19 cellular contexts compared by ENCODE assay signal in genomic region chr2:24153478-24153877, GRCh38. TPM values are rescaled to one million over a fixed set of nuclear protein-coding genes. Genes with fewer than 3 reads are reported as not detected.
DNase-seq lines count a peak whose midpoint lies in the region; ATAC-seq, FAIRE-seq and TF ChIP-seq lines count a peak whose summit lies in the region.
"Had no signal": no experiment of that assay in that cellular context is flagged by ENCODE, and none has a peak within 500 bp of the region (broad histone marks: within the 10 kb centered on the region; RNA-seq: fewer than 3 reads in every experiment).

No MANE protein-coding gene starts in this region.

- H3K4me3 ChIP-seq in HepG2 (replicated peaks in 1 of 3; ENCODE audit: insufficient read depth in 1 of 3, low read depth in 2 of 3, low read length in 3 of 3) (no peak overlapping the region), heart right ventricle (no peak overlapping the region)

- 33% methylated on average over 4 of the region's 4 CpGs for WGBS in HepG2 (ENCODE audit: low lambda C conversion rate)
- WGBS in heart right ventricle, 2 donors: 89 to 96% methylated on average over 4 of the region's 4 CpGs

- H4K20me1 ChIP-seq in HepG2 (ENCODE audit: insufficient read depth, low read length): no peaks in the 10 kb centered on the region

- H3K4me1 ChIP-seq in HepG2 (ENCODE audit: insufficient read depth, low read length): peaks cover 41% of the 10 kb centered on the region
- no peaks in the 10 kb centered on the region for H3K4me1 ChIP-seq in heart right ventricle

- H3K27me3 ChIP-seq in HepG2 (ENCODE audit: control insufficient read depth in 1 of 2, insufficient read depth in 2 of 2, low read length in 2 of 2) (no peaks in the 10 kb centered on the region), heart right ventricle (no peaks in the 10 kb centered on the region)

- in situ Hi-C loops in HepG2 (cut with HindIII; ENCODE audit: extremely low pct_ligation_motif_present, low pct_unique_long_range_greater_than_20kb): no loop called here

- peak overlapping the region; percentile 55; the same call in 1 of the 2 replicates for H3K4me2 ChIP-seq in HepG2 (ENCODE audit: low read depth, low read length)
- H3K4me2 ChIP-seq: KMS-11 had no signal

- ATAC-seq in HepG2: peak; percentile 52
- ATAC-seq in heart right ventricle: no peak
- no peak for ATAC-seq in GM21717 (IDR thresholded peaks at IDR 0.05; ENCODE audit: unreplicated experiment)
- ATAC-seq: HCT116 had no signal

- DNase-seq in NCI-H82 (lab: John Stamatoyannopoulos, UW) (peak; percentile 14), NCI-H82 treated with DMSO at 0.1 percent for 48 hours (lab: John Stamatoyannopoulos, UW; ENCODE audit: unreplicated experiment) (no peak), cerebellar cortex (ENCODE audit: low spot score) (peak; percentile 6), HepG2 (ENCODE audit: low spot score) (no peak), heart right ventricle (no peak), glomerular visceral epithelial cell (ENCODE audit: extremely low spot score) (no peak), NCI-H446 (lab: John Stamatoyannopoulos, UW) (no peak)
- DNase-seq: 8988T; Caco-2; CD4-positive, alpha-beta T cell; GDM1; GOT3; H7; HFFc6 had no signal

- TF ChIP-seq CTCF in HepG2 (CRISPR knock-in tag; IDR thresholded peaks at IDR 0.05) (no peak), heart right ventricle (IDR thresholded peaks at IDR 0.05) (no peak)

- H3K9me3 ChIP-seq in HepG2 (ENCODE audit: low read length) (no peaks in the 10 kb centered on the region), heart right ventricle (peaks cover 0 to 2% (median 0%) of the 10 kb centered on the region in 11 donors)

- no peak for TF ChIP-seq POLR2A in HepG2 (IDR thresholded peaks at IDR 0.05; ENCODE audit: insufficient read depth in 1 of 2, low read depth in 2 of 2, low read length in 2 of 2)

- BruUV-seq in HepG2 (replicated peaks; lab: Mats Ljungman, UMichigan): no TSS peak

- no peak overlapping the region for H2AFZ ChIP-seq in HepG2 (ENCODE audit: low read length)

- H3K9ac ChIP-seq in HepG2 (ENCODE audit: insufficient read depth, low read depth, low read length): no peak overlapping the region
- H3K9ac ChIP-seq: KMS-11 had no signal

- intact Hi-C loops in HepG2 (cut with micrococcal nuclease; ENCODE audit: unreplicated experiment) (no loop called here), heart right ventricle (cut with DNase I) (no loop called here)

- TF ChIP-seq RAD21 in HepG2 (CRISPR knock-in tag; IDR thresholded peaks at IDR 0.05): no peak

- no peaks in the 10 kb centered on the region for H3K36me3 ChIP-seq in HepG2 (replicated peaks in 1 of 2; ENCODE audit: control insufficient read depth in 1 of 2, insufficient read depth in 2 of 2, low read length in 2 of 2)
- peaks cover 0 to 69% (median 7%) of the 10 kb centered on the region in 9 donors for H3K36me3 ChIP-seq in heart right ventricle

- FAIRE-seq in HepG2 (lab: Jason Lieb, UNC): no peak
- FAIRE-seq: GM12892 had no signal

- no peak for TF ChIP-seq EP300 in HepG2 (IDR thresholded peaks at IDR 0.05; ENCODE audit: low read depth in 2 of 2, low read length in 2 of 2)
- TF ChIP-seq EP300 in HepG2 (CRISPR knock-in tag; IDR thresholded peaks at IDR 0.05; ENCODE audit: borderline replicate concordance): no peak

- POLR2A ChIA-PET in HepG2 (lab: Yijun Ruan, JAX): interaction anchor here (0.7 to 1.4 kb wide), 3 partner anchors 69 to 226 kb away, joined by 3 to 4 read pairs (median 3); partner anchors contain the start of genes ATAD2B and TP53I3

- CTCF ChIA-PET in HepG2 (lab: Yijun Ruan, JAX; ENCODE audit: low intra/inter-chr PET ratio, low total read pairs): no interaction called here

- H3K27ac ChIP-seq in HepG2 (ENCODE audit: extremely low read length, insufficient read depth, low read length): no peak overlapping the region
- no peak overlapping the region for H3K27ac ChIP-seq in heart right ventricle
- H3K27ac ChIP-seq: C4-2B, KMS-11 had no signal

- no peaks in the 10 kb centered on the region for H3K79me2 ChIP-seq in HepG2 (ENCODE audit: insufficient read depth, low read length)

RNA-seq across cellular contexts. Expression of gene FAM228A, which starts 21.4 kb away (rescaled TPM):
- total RNA-seq in HepG2 (2016; rRNA removed; fragmentation: Illumina TruSeq; extraction: Trizol) (not detected in 2 replicates), heart right ventricle (1 to 10 TPM in 2 of 10 donors, under 1 TPM in 7, not detected in 1; 0.25 to 4.1 (median 0.41) TPM)
- not detected in 2 replicates for total RNA-seq in HepG2 (2016; cell fraction: cytosol; rRNA removed; fragmentation: Illumina TruSeq; extraction: Trizol; ENCODE audit: low read depth)
- total RNA-seq in HepG2 (2016; cell fraction: insoluble cytoplasmic fraction; rRNA removed; fragmentation: Illumina TruSeq; extraction: Trizol): not detected in 2 replicates
- total RNA-seq in HepG2 (2016; cell fraction: membrane; rRNA removed; fragmentation: Illumina TruSeq; extraction: Trizol): not detected in 2 replicates
- total RNA-seq in HepG2 (2016; cell fraction: nucleus; rRNA removed; fragmentation: Illumina TruSeq; extraction: Trizol): not detected in 2 replicates
- polyA plus RNA-seq in HepG2 (2011; rRNA removed) (not detected in 2 replicates), heart right ventricle (1 to 10 TPM in 1 of 2 donors, under 1 TPM in 1; 0.29 to 1.3 TPM)
- not detected in 2 replicates for polyA plus RNA-seq in HepG2 (2011; cell fraction: cytosol; rRNA removed)
- polyA plus RNA-seq in HepG2 (2011; cell fraction: nucleus; rRNA removed): not detected in 2 replicates
- 0.09 TPM in 1 of 2 replicates, not detected in the other for polyA plus RNA-seq in HepG2 (2012)
- not detected in 2 replicates for polyA plus RNA-seq in HepG2 (2016; cell fraction: cytosol; fragmentation: Illumina TruSeq; extraction: Trizol; ENCODE audit: low read depth)
- polyA plus RNA-seq in HepG2 (2016; cell fraction: insoluble cytoplasmic fraction; fragmentation: Illumina TruSeq; extraction: Trizol; ENCODE audit: low read depth): not detected in 2 replicates
- not detected in 2 replicates for polyA plus RNA-seq in HepG2 (2016; cell fraction: membrane; fragmentation: Illumina TruSeq; extraction: Trizol; ENCODE audit: low read depth)
- not detected in 2 replicates for polyA plus RNA-seq in HepG2 (2016; cell fraction: nucleus; fragmentation: Illumina TruSeq; extraction: Trizol; ENCODE audit: insufficient read depth, low read depth)
- not detected in 2 replicates for polyA minus RNA-seq in HepG2 (2011; rRNA and poly(A)+ RNA removed; ENCODE audit: low replicate concordance)
- polyA minus RNA-seq in HepG2 (2011; cell fraction: cytosol; rRNA and poly(A)+ RNA removed): not detected in 2 replicates
- not detected in 2 replicates for polyA minus RNA-seq in HepG2 (2011; cell fraction: nucleus; rRNA and poly(A)+ RNA removed)
- total RNA-seq: Caco-2, HFFc6 had no signal

RNA-seq across cellular contexts. Expression of gene FAM228B, which starts 30.2 kb away (rescaled TPM):
- total RNA-seq in HepG2 (2016; rRNA removed; fragmentation: Illumina TruSeq; extraction: Trizol): 0.45 and 1.1 TPM in 2 replicates
- total RNA-seq in HepG2 (2016; cell fraction: cytosol; rRNA removed; fragmentation: Illumina TruSeq; extraction: Trizol; ENCODE audit: low read depth): 2.2 and 2.7 TPM in 2 replicates
- 0.54 and 1.5 TPM in 2 replicates for total RNA-seq in HepG2 (2016; cell fraction: insoluble cytoplasmic fraction; rRNA removed; fragmentation: Illumina TruSeq; extraction: Trizol)
- 1.1 and 1.2 TPM in 2 replicates for total RNA-seq in HepG2 (2016; cell fraction: membrane; rRNA removed; fragmentation: Illumina TruSeq; extraction: Trizol)
- 1.8 and 2.0 TPM in 2 replicates for total RNA-seq in HepG2 (2016; cell fraction: nucleus; rRNA removed; fragmentation: Illumina TruSeq; extraction: Trizol)
- polyA plus RNA-seq in HepG2 (2011; rRNA removed): 0.79 and 0.99 TPM in 2 replicates
- 0.25 and 0.60 TPM in 2 replicates for polyA plus RNA-seq in HepG2 (2011; cell fraction: cytosol; rRNA removed)
- polyA plus RNA-seq in HepG2 (2011; cell fraction: nucleus; rRNA removed): 0.92 and 1.5 TPM in 2 replicates
- 2.7 and 3.0 TPM in 2 replicates for polyA plus RNA-seq in HepG2 (2012)
- 0.25 and 0.80 TPM in 2 replicates for polyA plus RNA-seq in HepG2 (2016; cell fraction: cytosol; fragmentation: Illumina TruSeq; extraction: Trizol; ENCODE audit: low read depth)
- polyA plus RNA-seq in HepG2 (2016; cell fraction: insoluble cytoplasmic fraction; fragmentation: Illumina TruSeq; extraction: Trizol; ENCODE audit: low read depth): 0.59 and 0.74 TPM in 2 replicates
- polyA plus RNA-seq in HepG2 (2016; cell fraction: membrane; fragmentation: Illumina TruSeq; extraction: Trizol; ENCODE audit: low read depth): 0.38 TPM in 2 replicates
- polyA plus RNA-seq in HepG2 (2016; cell fraction: nucleus; fragmentation: Illumina TruSeq; extraction: Trizol; ENCODE audit: insufficient read depth, low read depth): 1.7 and 1.9 TPM in 2 replicates
- polyA minus RNA-seq in HepG2 (2011; rRNA and poly(A)+ RNA removed; ENCODE audit: low replicate concordance): 1.3 and 1.4 TPM in 2 replicates
- 0.70 and 0.99 TPM in 2 replicates for polyA minus RNA-seq in HepG2 (2011; cell fraction: cytosol; rRNA and poly(A)+ RNA removed)
- 1.9 and 2.2 TPM in 2 replicates for polyA minus RNA-seq in HepG2 (2011; cell fraction: nucleus; rRNA and poly(A)+ RNA removed)
- total RNA-seq in heart right ventricle: 10 to 100 TPM; 21.6 to 35.4 (median 27.3) TPM
- polyA plus RNA-seq in heart right ventricle: 10 to 100 TPM in 1 of 2 donors, 1 to 10 TPM in 1; 4.7 to 76.4 TPM

RNA-seq across cellular contexts. Expression of gene PFN4, which starts 30.3 kb away (rescaled TPM):
- total RNA-seq in HepG2 (2016; rRNA removed; fragmentation: Illumina TruSeq; extraction: Trizol): 0.20 TPM in 1 of 2 replicates, not detected in the other
- 0.30 TPM in 1 of 2 replicates, not detected in the other for total RNA-seq in HepG2 (2016; cell fraction: cytosol; rRNA removed; fragmentation: Illumina TruSeq; extraction: Trizol; ENCODE audit: low read depth)
- total RNA-seq in HepG2 (2016; cell fraction: insoluble cytoplasmic fraction; rRNA removed; fragmentation: Illumina TruSeq; extraction: Trizol): 0.27 TPM in 1 of 2 replicates, not detected in the other
- total RNA-seq in HepG2 (2016; cell fraction: membrane; rRNA removed; fragmentation: Illumina TruSeq; extraction: Trizol): not detected in 2 replicates
- not detected in 2 replicates for total RNA-seq in HepG2 (2016; cell fraction: nucleus; rRNA removed; fragmentation: Illumina TruSeq; extraction: Trizol)
- polyA plus RNA-seq in HepG2 (2011; rRNA removed): 0.12 TPM in 1 of 2 replicates, not detected in the other
- polyA plus RNA-seq in HepG2 (2011; cell fraction: cytosol; rRNA removed): not detected in 2 replicates
- polyA plus RNA-seq in HepG2 (2011; cell fraction: nucleus; rRNA removed): not detected in 2 replicates
- not detected in 2 replicates for polyA plus RNA-seq in HepG2 (2012)
- polyA plus RNA-seq in HepG2 (2016; cell fraction: cytosol; fragmentation: Illumina TruSeq; extraction: Trizol; ENCODE audit: low read depth): 0.29 TPM in 1 of 2 replicates, not detected in the other
- polyA plus RNA-seq in HepG2 (2016; cell fraction: insoluble cytoplasmic fraction; fragmentation: Illumina TruSeq; extraction: Trizol; ENCODE audit: low read depth): not detected in 2 replicates
- polyA plus RNA-seq in HepG2 (2016; cell fraction: membrane; fragmentation: Illumina TruSeq; extraction: Trizol; ENCODE audit: low read depth): not detected in 2 replicates
- not detected in 2 replicates for polyA plus RNA-seq in HepG2 (2016; cell fraction: nucleus; fragmentation: Illumina TruSeq; extraction: Trizol; ENCODE audit: insufficient read depth, low read depth)
- not detected in 2 replicates for polyA minus RNA-seq in HepG2 (2011; rRNA and poly(A)+ RNA removed; ENCODE audit: low replicate concordance)
- not detected in 2 replicates for polyA minus RNA-seq in HepG2 (2011; cell fraction: cytosol; rRNA and poly(A)+ RNA removed)
- polyA minus RNA-seq in HepG2 (2011; cell fraction: nucleus; rRNA and poly(A)+ RNA removed): not detected in 2 replicates
- 1 to 10 TPM in 2 of 10 donors, under 1 TPM in 6, not detected in 2; 0.35 to 1.6 (median 0.78) TPM for total RNA-seq in heart right ventricle
- polyA plus RNA-seq in heart right ventricle: 1 to 10 TPM in 1 of 2 donors, under 1 TPM in 1; 0.28 to 2.3 TPM
- total RNA-seq: CD4-positive, alpha-beta T cell; H7 had no signal

Comparison
In these comparisons a context has a peak if more than half of its experiments do, and no peak if none do; other contexts are left out.
1. DNase-seq: peak in NCI-H82 (single experiment) and cerebellar cortex (single experiment); none in NCI-H82 treated with DMSO at 0.1 percent for 48 hours (single experiment), HepG2 (single experiment), heart right ventricle (0 of 2), glomerular visceral epithelial cell (single experiment) and NCI-H446 (0 of 2).
2. RNA of gene FAM228B, which starts 30.2 kb away (total RNA-seq): 21.6 to 35.4 TPM in heart right ventricle; 0.45 to 2.7 TPM in HepG2; every median in the first group is over 4 times any median in the second.